ENCODE assay signal across 8 cellular contexts in genomic region chr3:5197470-5198312, GRCh38. TPM values are rescaled to one million over a fixed set of nuclear protein-coding genes. Genes with fewer than 3 reads are reported as not detected.
DNase-seq lines count a peak whose midpoint lies in the region; ATAC-seq and TF ChIP-seq lines count a peak whose summit lies in the region.

No MANE protein-coding gene starts in this region.

- peaks cover 31% of the 10 kb centered on the region for H3K36me3 ChIP-seq in mammary epithelial cell (ENCODE audit: insufficient read depth, low read length)
- H3K36me3 ChIP-seq in osteoblast (ENCODE audit: insufficient read depth, low read length): peaks cover 27% of the 10 kb centered on the region
- H3K36me3 ChIP-seq in WERI-Rb-1: peaks cover 27% of the 10 kb centered on the region

- H3K9ac ChIP-seq in mammary epithelial cell (ENCODE audit: insufficient read depth, low read length): peak overlapping the region; percentile 87

- peak; percentile 2 for DNase-seq in DMS 273 (lab: John Stamatoyannopoulos, UW; ENCODE audit: unreplicated experiment)
- no peak for DNase-seq in DMS 273 treated with DMSO at 0.1 percent for 48 hours (lab: John Stamatoyannopoulos, UW)
- DNase-seq in NOMO-1 treated with dmso at 0.1 percent for 144 hours (lab: John Stamatoyannopoulos, UW; ENCODE audit: unreplicated experiment): peak; percentile 34
- peak; percentile 70 for DNase-seq in mammary epithelial cell
- DNase-seq in osteoblast (ENCODE audit: insufficient read length, low spot score, missing footprints): no peak
- DNase-seq in WERI-Rb-1: no peak
- DNase-seq in NCI-H526 (lab: John Stamatoyannopoulos, UW): no peak

- WGBS in mammary epithelial cell (ENCODE audit: low coverage, missing lambda C conversion rate): 75% methylated on average over 7 of the region's 8 CpGs

- H3K27me3 ChIP-seq in mammary epithelial cell (ENCODE audit: insufficient read depth, low read length) (no peaks in the 10 kb centered on the region), osteoblast (ENCODE audit: insufficient read depth, low read length) (no peaks in the 10 kb centered on the region), WERI-Rb-1 (ENCODE audit: insufficient read depth, low read depth, severe bottlenecking) (no peaks in the 10 kb centered on the region)

- no peak for TF ChIP-seq CTCF in mammary epithelial cell (conservative IDR thresholded peaks at IDR 0.05 in 1 of 2, IDR thresholded peaks at IDR 0.05 in 1 of 2; ENCODE audit: extremely low read depth in 1 of 2, insufficient read depth in 1 of 2, low read depth in 1 of 2, low read length in 2 of 2)
- no peak for TF ChIP-seq CTCF in osteoblast (IDR thresholded peaks at IDR 0.05; ENCODE audit: extremely low read depth, low read depth, low read length)
- no peak for TF ChIP-seq CTCF in WERI-Rb-1 (IDR thresholded peaks at IDR 0.05; ENCODE audit: low read depth, low read length)

- CTCF ChIA-PET in mammary epithelial cell (lab: Charles Lee; ENCODE audit: low non-redundant PET): interaction anchor here (1.2 kb wide), 1 partner anchor 486 kb away, joined by 4 read pairs; no protein-coding TSS in a partner anchor

- H2AFZ ChIP-seq in mammary epithelial cell (ENCODE audit: low read depth, low read length): peak overlapping the region; percentile 33
- no peak overlapping the region for H2AFZ ChIP-seq in osteoblast (ENCODE audit: low read length)

- H3K4me1 ChIP-seq in mammary epithelial cell (ENCODE audit: insufficient read depth, low read length) (peaks cover 62% of the 10 kb centered on the region), osteoblast (ENCODE audit: insufficient read depth, low read length) (peaks cover 54% of the 10 kb centered on the region)

- dilution Hi-C loops in mammary epithelial cell (cut with HindIII; ENCODE audit: low sequenced_read_pairs): no loop called here

- H3K4me3 ChIP-seq in mammary epithelial cell (replicated peaks in 1 of 3; ENCODE audit: insufficient read depth in 1 of 3, low read depth in 2 of 3, low read length in 3 of 3): peak overlapping the region in 2 of 3 experiments; percentile 2 to 25
- H3K4me3 ChIP-seq in osteoblast (ENCODE audit: insufficient read depth, low read length): peak overlapping the region; percentile 5
- H3K4me3 ChIP-seq in WERI-Rb-1 (ENCODE audit: low read depth, low read length): no peak overlapping the region

- peak overlapping the region; percentile 66 for H3K4me2 ChIP-seq in mammary epithelial cell (ENCODE audit: insufficient read depth, low read depth, low read length)
- H3K4me2 ChIP-seq in osteoblast (ENCODE audit: insufficient read depth, low read length): peak overlapping the region; percentile 66

- peak; percentile 70 for ATAC-seq in HG02678 (IDR thresholded peaks at IDR 0.05; ENCODE audit: unreplicated experiment)

- H3K9me3 ChIP-seq in mammary epithelial cell (replicated peaks; ENCODE audit: insufficient read depth, low read length): no peaks in the 10 kb centered on the region
- no peaks in the 10 kb centered on the region for H3K9me3 ChIP-seq in osteoblast (ENCODE audit: low read depth, low read length)
- no peaks in the 10 kb centered on the region for H3K9me3 ChIP-seq in WERI-Rb-1 (ENCODE audit: severe bottlenecking)

- BruUV-seq in mammary epithelial cell (replicated peaks; lab: Mats Ljungman, UMichigan): TSS peak; percentile 17

- in situ Hi-C loops in mammary epithelial cell (cut with MboI; ENCODE audit: low sequenced_read_pairs in 2 of 2): loop anchor here (5.0 to 25.0 kb wide), 3 partner anchors 73 to 210 kb away; partner anchors contain the start of genes ARL8B (in 2 of the 2) and BHLHE40 (in 1 of the 2)

- H4K20me1 ChIP-seq in mammary epithelial cell (ENCODE audit: insufficient read depth, low read length): no peaks in the 10 kb centered on the region
- peaks cover 6% of the 10 kb centered on the region for H4K20me1 ChIP-seq in osteoblast (ENCODE audit: insufficient read depth, low read length)

- H3K79me2 ChIP-seq in mammary epithelial cell (ENCODE audit: insufficient read depth, low read length) (peaks cover 75% of the 10 kb centered on the region), osteoblast (ENCODE audit: insufficient read depth, low read length) (peaks cover 55% of the 10 kb centered on the region)

- intact Hi-C loops in mammary epithelial cell (cut with micrococcal nuclease): loop anchor here (1.0 to 5.0 kb wide), 4 partner anchors 61 to 485 kb away; partner anchors contain the start of gene BHLHE40

- H3K27ac ChIP-seq in mammary epithelial cell (ENCODE audit: insufficient read depth, low read depth, low read length): peak overlapping the region; percentile 95
- peak overlapping the region; percentile 85 for H3K27ac ChIP-seq in osteoblast (ENCODE audit: low read depth, low read length)
- no peak overlapping the region for H3K27ac ChIP-seq in WERI-Rb-1

RNA-seq across cellular contexts. Expression of gene EDEM1, which starts 10.2 kb away (rescaled TPM):
- 10 to 100 TPM; 78.0 to 98.0 TPM for total RNA-seq in mammary epithelial cell
- 47.0 TPM for polyA plus RNA-seq in mammary epithelial cell
- 70.9 TPM for polyA minus RNA-seq in mammary epithelial cell
- 38.7 and 46.3 TPM in 2 replicates for total RNA-seq in osteoblast

Comparison
In these comparisons a context has a peak if more than half of its experiments do, and no peak if none do; other contexts are left out.
1. DNase-seq: peak in DMS 273 (single experiment), NOMO-1 treated with dmso at 0.1 percent for 144 hours (single experiment) and mammary epithelial cell (single experiment); none in DMS 273 treated with DMSO at 0.1 percent for 48 hours (single experiment), osteoblast (single experiment), WERI-Rb-1 (single experiment) and NCI-H526 (0 of 2).